8 cellular contexts compared by ENCODE assay signal in the genomic region with DNA sequence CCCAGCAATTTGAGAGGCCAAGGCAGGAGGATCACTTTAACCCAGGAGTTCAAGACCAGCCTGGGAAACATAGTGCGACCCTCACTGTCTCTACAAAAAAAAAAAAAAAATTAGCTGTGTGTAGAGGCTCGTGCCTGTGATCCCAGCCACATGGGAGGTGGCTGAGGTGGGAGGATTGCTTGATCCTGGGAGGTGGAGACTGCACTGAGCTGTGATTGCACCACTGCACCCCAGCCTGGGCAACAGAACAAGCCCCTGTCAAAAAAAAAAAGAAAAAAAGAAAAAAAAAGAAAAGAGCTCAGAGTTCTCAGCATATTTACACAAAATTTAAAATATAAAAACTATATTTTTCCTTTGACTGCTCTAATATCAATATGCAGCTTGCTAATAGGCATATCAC.
"Had no signal": no experiment of that assay in that cellular context is flagged by ENCODE, and none has a peak within 500 bp of the region (broad histone marks: within the 10 kb centered on the region; RNA-seq: fewer than 3 reads in every experiment).

No MANE protein-coding gene starts in this region.

- DNase-seq: GM23248, GOT3, H7, H9, HCEC 1CT, HFFc6 had no signal

- ATAC-seq: GM23338, HCT116 had no signal
